Comparison of ENCODE assay signal across 12 cellular contexts in genomic region chrX:72107320-72107719, GRCh38. TPM values are rescaled to one million over a fixed set of nuclear protein-coding genes. Genes with fewer than 3 reads are reported as not detected.
DNase-seq lines count a peak whose midpoint lies in the region; ATAC-seq, FAIRE-seq and TF ChIP-seq lines count a peak whose summit lies in the region.
"Had no signal": no experiment of that assay in that cellular context is flagged by ENCODE, and none has a peak within 500 bp of the region (broad histone marks: within the 10 kb centered on the region; RNA-seq: fewer than 3 reads in every experiment).

No MANE protein-coding gene starts in this region.

- no peaks in the 10 kb centered on the region for H3K9me3 Mint-ChIP-seq in dendritic cell treated with granulocyte-macrophage colony-stimulating factor and Interleukin-4, amounts not matched to agents 40 ng/mL and 50 ng/mL, for 4 days
- H3K9me3 Mint-ChIP-seq in natural killer cell treated with Interleukin-12 subunit alpha and Interleukin-12 subunit beta and Interleukin-15 and Interleukin-18, amount 100 ng/mL, for 72 hours: no peaks in the 10 kb centered on the region

- peak; percentile 69 to 77 for ATAC-seq in natural killer cell treated with Interleukin-12 subunit alpha and Interleukin-12 subunit beta and Interleukin-15 and Interleukin-18, amount 100 ng/mL, for 72 hours
- ATAC-seq in GM21526 (IDR thresholded peaks at IDR 0.05; ENCODE audit: low FRiP score, unreplicated experiment): no peak

- H3K36me3 Mint-ChIP-seq in dendritic cell treated with granulocyte-macrophage colony-stimulating factor and Interleukin-4, amounts not matched to agents 40 ng/mL and 50 ng/mL, for 4 days (ENCODE audit: low read depth): peaks cover 7% of the 10 kb centered on the region
- no peaks in the 10 kb centered on the region for H3K36me3 Mint-ChIP-seq in natural killer cell treated with Interleukin-12 subunit alpha and Interleukin-12 subunit beta and Interleukin-15 and Interleukin-18, amount 100 ng/mL, for 72 hours

- H3K27me3 Mint-ChIP-seq in dendritic cell treated with granulocyte-macrophage colony-stimulating factor and Interleukin-4, amounts not matched to agents 40 ng/mL and 50 ng/mL, for 4 days: no peaks in the 10 kb centered on the region
- H3K27me3 Mint-ChIP-seq in natural killer cell treated with Interleukin-12 subunit alpha and Interleukin-12 subunit beta and Interleukin-15 and Interleukin-18, amount 100 ng/mL, for 72 hours: peaks cover 0 to 30% of the 10 kb centered on the region in 2 donors

- intact Hi-C loops in dendritic cell treated with granulocyte-macrophage colony-stimulating factor and Interleukin-4, amounts not matched to agents 40 ng/mL and 50 ng/mL, for 4 days (cut with micrococcal nuclease): no loop called here

- DNase-seq in NCI-H1436 treated with DMSO at 0.1 percent for 48 hours (lab: John Stamatoyannopoulos, UW): peak; percentile 1
- no peak for DNase-seq in NCI-H1436 (lab: John Stamatoyannopoulos, UW)
- DNase-seq in NCI-H69 (lab: John Stamatoyannopoulos, UW): peak; percentile 16
- DNase-seq in natural killer cell treated with Interleukin-12 subunit alpha and Interleukin-12 subunit beta and Interleukin-15 and Interleukin-18, amount 100 ng/mL, for 72 hours (ENCODE audit: low spot score): no peak
- DNase-seq in GF-D8 (lab: John Stamatoyannopoulos, UW): no peak
- no peak for DNase-seq in D721Med (ENCODE audit: insufficient read length, low spot score)
- DNase-seq: NCI-H1048, RPMI8226, uterus had no signal

- peaks cover 49% of the 10 kb centered on the region for H3K4me1 Mint-ChIP-seq in dendritic cell treated with granulocyte-macrophage colony-stimulating factor and Interleukin-4, amounts not matched to agents 40 ng/mL and 50 ng/mL, for 4 days (ENCODE audit: low read depth)
- peaks cover 34 to 41% of the 10 kb centered on the region in 2 donors for H3K4me1 Mint-ChIP-seq in natural killer cell treated with Interleukin-12 subunit alpha and Interleukin-12 subunit beta and Interleukin-15 and Interleukin-18, amount 100 ng/mL, for 72 hours (ENCODE audit: low read depth in 2 of 2)

- no peak overlapping the region for H3K4me3 Mint-ChIP-seq in dendritic cell treated with granulocyte-macrophage colony-stimulating factor and Interleukin-4, amounts not matched to agents 40 ng/mL and 50 ng/mL, for 4 days
- H3K4me3 Mint-ChIP-seq in natural killer cell treated with Interleukin-12 subunit alpha and Interleukin-12 subunit beta and Interleukin-15 and Interleukin-18, amount 100 ng/mL, for 72 hours: peak overlapping the region; percentile 18

- H3K27ac Mint-ChIP-seq in dendritic cell treated with granulocyte-macrophage colony-stimulating factor and Interleukin-4, amounts not matched to agents 40 ng/mL and 50 ng/mL, for 4 days: peak overlapping the region; percentile 68
- H3K27ac Mint-ChIP-seq in natural killer cell treated with Interleukin-12 subunit alpha and Interleukin-12 subunit beta and Interleukin-15 and Interleukin-18, amount 100 ng/mL, for 72 hours: peak overlapping the region; percentile 15 to 60

- FAIRE-seq in D721Med (lab: Jason Lieb, UNC): no peak
- FAIRE-seq: A204.1 had no signal

- no peak for TF ChIP-seq CTCF in D721Med (IDR thresholded peaks at IDR 0.05; ENCODE audit: insufficient read depth, missing control alignments)

RNA-seq across cellular contexts. Expression of gene RTL5, which starts 24.4 kb away (rescaled TPM):
- under 1 TPM; 0.33 to 0.75 TPM for total RNA-seq in natural killer cell treated with Interleukin-12 subunit alpha and Interleukin-12 subunit beta and Interleukin-15 and Interleukin-18, amount 100 ng/mL, for 72 hours

Comparison
In these comparisons a context has a peak if more than half of its experiments do, and no peak if none do; other contexts are left out.
1. DNase-seq: peak in NCI-H1436 treated with DMSO at 0.1 percent for 48 hours (single experiment) and NCI-H69 (single experiment); none in NCI-H1436 (single experiment), natural killer cell treated with Interleukin-12 subunit alpha and Interleukin-12 subunit beta and Interleukin-15 and Interleukin-18, amount 100 ng/mL, for 72 hours (single experiment), GF-D8 (single experiment) and D721Med (single experiment).